Comparison of ENCODE assay signal across 24 cellular contexts in genomic region chr7:78490526-78490925, GRCh38.
DNase-seq lines count a peak whose midpoint lies in the region; ATAC-seq and TF ChIP-seq lines count a peak whose summit lies in the region.
"Had no signal": no experiment of that assay in that cellular context is flagged by ENCODE, and none has a peak within 500 bp of the region (broad histone marks: within the 10 kb centered on the region; RNA-seq: fewer than 3 reads in every experiment).

No MANE protein-coding gene starts in this region.

- no peak overlapping the region for H3K9ac ChIP-seq in neuronal stem cell (ENCODE audit: low read depth, low read length, poor library complexity)
- H3K9ac ChIP-seq: SK-N-SH had no signal

- H3K9me3 Mint-ChIP-seq in brain (no peaks in the 10 kb centered on the region), nephron (no peaks in the 10 kb centered on the region)
- H3K9me3 Mint-ChIP-seq: CD8-positive, alpha-beta T cell had no signal

- H2AFZ ChIP-seq in neuronal stem cell (ENCODE audit: low read length), result no peak overlapping the region

- no peaks in the 10 kb centered on the region for H3K27me3 ChIP-seq in neuronal stem cell (ENCODE audit: control insufficient read depth in 3 of 3, insufficient read depth in 3 of 3, low read depth in 1 of 3, low read length in 3 of 3)
- H3K27me3 ChIP-seq: MG63 had no signal

- no peak overlapping the region for H3K4me3 ChIP-seq in neuronal stem cell (ENCODE audit: low read length in 2 of 2)
- H3K4me3 ChIP-seq: MG63 had no signal

- H3K4me1 Mint-ChIP-seq in brain (peaks cover 53% of the 10 kb centered on the region), nephron (peaks cover 16% of the 10 kb centered on the region)
- H3K4me1 Mint-ChIP-seq: B cell, T-helper 17 cell had no signal

- H3K27me3 Mint-ChIP-seq in brain, result no peaks in the 10 kb centered on the region
- H3K27me3 Mint-ChIP-seq in nephron (ENCODE audit: low read depth), result no peaks in the 10 kb centered on the region
- H3K27me3 Mint-ChIP-seq: B cell, T-helper 17 cell had no signal

- H3K36me3 Mint-ChIP-seq in brain (peaks cover 18% of the 10 kb centered on the region), nephron (ENCODE audit: low read depth) (peaks cover 10% of the 10 kb centered on the region)
- H3K36me3 Mint-ChIP-seq: CD8-positive, alpha-beta T cell had no signal

- H2BK120ac ChIP-seq in neuronal stem cell (ENCODE audit: low read depth, low read length), result no peak overlapping the region

- H3K4me1 ChIP-seq in neuronal stem cell (ENCODE audit: control insufficient read depth in 2 of 2, insufficient read depth in 1 of 2, low read depth in 1 of 2, low read length in 2 of 2), result peaks cover 0 to 15% of the 10 kb centered on the region in 2 donors

- H2BK15ac ChIP-seq in neuronal stem cell (ENCODE audit: low read length), result no peak overlapping the region

- ATAC-seq in GM18511 (IDR thresholded peaks at IDR 0.05; ENCODE audit: unreplicated experiment), result no peak
- ATAC-seq: CD8-positive, alpha-beta T cell; HCT116; PC-3; T-helper 17 cell had no signal

- no peak overlapping the region for H3K27ac ChIP-seq in neuronal stem cell (replicated peaks; ENCODE audit: low read length)
- H3K27ac ChIP-seq: C4-2B had no signal

- H2BK5ac ChIP-seq in neuronal stem cell (ENCODE audit: low read length), result no peak overlapping the region

- no peak overlapping the region for H3K4ac ChIP-seq in neuronal stem cell (ENCODE audit: low read length)

- no peak overlapping the region for H3K4me2 ChIP-seq in neuronal stem cell (ENCODE audit: insufficient read depth, low read length, poor library complexity, severe bottlenecking)
- H3K4me2 ChIP-seq: SK-N-SH had no signal

- H3K27ac Mint-ChIP-seq in brain (peak overlapping the region in 3 of 5 experiments; percentile 36 to 66 (median 65)), nephron (peak overlapping the region in 2 of 3 experiments; percentile 40 to 82)
- H3K27ac Mint-ChIP-seq: B cell; CD8-positive, alpha-beta T cell; T-helper 17 cell had no signal

- H2AK5ac ChIP-seq in neuronal stem cell (ENCODE audit: low read depth, low read length), result no peak overlapping the region

- H4K8ac ChIP-seq in neuronal stem cell (ENCODE audit: low read depth, low read length), result no peak overlapping the region

- peak; percentile 10 for DNase-seq in NCI-H2227 (lab: John Stamatoyannopoulos, UW; ENCODE audit: unreplicated experiment)
- no peak for DNase-seq in NCI-H2227 treated with DMSO at 0.1 percent for 48 hours (lab: John Stamatoyannopoulos, UW)
- peak; percentile 13 to 72 for DNase-seq in NCI-H187 (lab: John Stamatoyannopoulos, UW)
- no peak for DNase-seq in OCI-M2 (lab: John Stamatoyannopoulos, UW; ENCODE audit: unreplicated experiment)
- no peak for DNase-seq in neuronal stem cell (ENCODE audit: low spot score)
- DNase-seq: Caco-2; CD8-positive, alpha-beta T cell; IMR-90; KG1; MG63; NCI-H1048; NCI-H1694; NCI-H2081 treated with DMSO at 0.1 percent for 48 hours; NCI-H226; NCI-H510A; PC-3; SK-N-SH; T-helper 17 cell had no signal

- no peak overlapping the region for H4K91ac ChIP-seq in neuronal stem cell (ENCODE audit: low read depth, low read length, poor library complexity)

- H3K79me1 ChIP-seq in neuronal stem cell (ENCODE audit: low read depth, low read length), result no peaks in the 10 kb centered on the region

- H3K9me3 ChIP-seq in neuronal stem cell (replicated peaks in 1 of 2; ENCODE audit: control insufficient read depth in 2 of 2, insufficient read depth in 1 of 2, low read depth in 1 of 2, low read length in 2 of 2), result no peaks in the 10 kb centered on the region
- H3K9me3 ChIP-seq: Caco-2, MG63, SK-N-SH had no signal

- H3K4me3 Mint-ChIP-seq in brain (peak overlapping the region in 1 of 5 experiments; percentile 87), nephron (no peak overlapping the region)
- H3K4me3 Mint-ChIP-seq: B cell; CD8-positive, alpha-beta T cell; T-helper 17 cell had no signal

- H3K23ac ChIP-seq in neuronal stem cell (ENCODE audit: low read depth, low read length, poor library complexity), result no peak overlapping the region

- H3K14ac ChIP-seq in neuronal stem cell (ENCODE audit: low read length), result no peak overlapping the region

- no peak for TF ChIP-seq CTCF in brain (conservative IDR thresholded peaks at IDR 0.05)
- TF ChIP-seq CTCF in nephron (IDR thresholded peaks at IDR 0.05; ENCODE audit: unreplicated experiment in 3 of 3), result no peak

- H2BK12ac ChIP-seq in neuronal stem cell (ENCODE audit: low read length), result no peak overlapping the region

- H3K36me3 ChIP-seq in neuronal stem cell (replicated peaks in 1 of 2; ENCODE audit: control insufficient read depth in 2 of 2, insufficient read depth in 2 of 2, low read length in 2 of 2), result no peaks in the 10 kb centered on the region
- H3K36me3 ChIP-seq: MG63 had no signal

- H3K18ac ChIP-seq in neuronal stem cell (ENCODE audit: low read length), result no peak overlapping the region

Comparison
In these comparisons a context has a peak if more than half of its experiments do, and no peak if none do; other contexts are left out.
1. DNase-seq: peak in NCI-H2227 (single experiment) and NCI-H187 (2 of 2); none in NCI-H2227 treated with DMSO at 0.1 percent for 48 hours (single experiment), OCI-M2 (single experiment) and neuronal stem cell (single experiment).